ENCODE assay signal across 16 cellular contexts in the genomic region with DNA sequence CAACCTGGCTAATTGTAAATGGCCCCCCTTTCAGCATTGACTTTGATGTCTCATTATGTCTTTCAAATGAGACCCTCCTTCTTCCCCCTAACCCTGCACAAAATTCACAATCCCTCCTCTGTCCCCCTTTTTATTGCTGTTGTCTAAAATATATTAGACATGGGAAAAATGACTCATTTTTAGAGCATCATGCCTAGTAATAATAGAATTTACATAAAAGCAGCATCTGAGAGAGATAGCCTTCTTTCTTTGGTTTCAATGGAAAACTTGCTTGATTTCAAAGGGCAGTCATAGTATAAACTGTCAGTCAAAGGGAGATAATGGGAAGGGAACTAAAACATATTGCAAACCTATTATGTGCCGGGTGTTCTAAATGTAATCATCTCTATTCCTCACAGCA. TPM values are rescaled to one million over a fixed set of nuclear protein-coding genes. Genes with fewer than 3 reads are reported as not detected.
"Had no signal": no experiment of that assay in that cellular context is flagged by ENCODE, and none has a peak within 500 bp of the region (broad histone marks: within the 10 kb centered on the region; RNA-seq: fewer than 3 reads in every experiment).

No MANE protein-coding gene starts in this region.

- H3K27ac Mint-ChIP-seq: activated CD8-positive, alpha-beta T cell treated with anti-CD3 and anti-CD28 coated beads, Interleukin-2, amount 10 ng/mL, durations not matched to agents 7 days and 5 days; activated naive CD4-positive, alpha-beta T cell treated with anti-CD3 and anti-CD28 coated beads for 36 hours; endodermal cell; natural killer cell treated with Interleukin-12 subunit alpha and Interleukin-12 subunit beta and Interleukin-15 and Interleukin-18, amount 100 ng/mL, for 72 hours; T-helper 17 cell; WTC11 had no signal

- H3K36me3 ChIP-seq: adrenal gland, sigmoid colon, uterus had no signal

- H3K27me3 ChIP-seq: adrenal gland, body of pancreas, sigmoid colon, uterus had no signal

- ATAC-seq: activated CD8-positive, alpha-beta T cell treated with anti-CD3 and anti-CD28 coated beads, Interleukin-2, amount 10 ng/mL, durations not matched to agents 7 days and 5 days; body of pancreas; left colon; T-helper 17 cell; WTC11 had no signal

- H3K4me3 Mint-ChIP-seq: activated CD8-positive, alpha-beta T cell treated with anti-CD3 and anti-CD28 coated beads, Interleukin-2, amount 10 ng/mL, durations not matched to agents 7 days and 5 days; activated naive CD4-positive, alpha-beta T cell treated with anti-CD3 and anti-CD28 coated beads for 36 hours; endodermal cell; natural killer cell treated with Interleukin-12 subunit alpha and Interleukin-12 subunit beta and Interleukin-15 and Interleukin-18, amount 100 ng/mL, for 72 hours; T-helper 17 cell; WTC11 had no signal

- H3K36me3 Mint-ChIP-seq: natural killer cell treated with Interleukin-12 subunit alpha and Interleukin-12 subunit beta and Interleukin-15 and Interleukin-18, amount 100 ng/mL, for 72 hours had no signal

- H3K9me3 Mint-ChIP-seq: activated naive CD4-positive, alpha-beta T cell treated with anti-CD3 and anti-CD28 coated beads for 36 hours; natural killer cell treated with Interleukin-12 subunit alpha and Interleukin-12 subunit beta and Interleukin-15 and Interleukin-18, amount 100 ng/mL, for 72 hours had no signal

- H3K27ac ChIP-seq: adrenal gland, body of pancreas had no signal

- H3K9me3 ChIP-seq: adrenal gland, body of pancreas, sigmoid colon, uterus had no signal

- H3K4me3 ChIP-seq: adrenal gland, body of pancreas, sigmoid colon, uterus had no signal

- H3K27me3 Mint-ChIP-seq: T-helper 17 cell had no signal

- DNase-seq: activated CD4-positive, alpha-beta T cell treated with anti-CD3 and anti-CD28 coated beads for 48 hours; activated CD8-positive, alpha-beta memory T cell treated with anti-CD3 and anti-CD28 coated beads, Interleukin-2, amount 50 U/mL, for 48 hours; activated CD8-positive, alpha-beta T cell treated with anti-CD3 and anti-CD28 coated beads, Interleukin-2, amount 10 ng/mL, durations not matched to agents 7 days and 5 days; activated naive CD4-positive, alpha-beta T cell treated with anti-CD3 and anti-CD28 coated beads for 36 hours; body of pancreas; cerebellar nuclear complex; dermis blood vessel endothelial cell; endodermal cell; left colon; occipital lobe; sigmoid colon; T-helper 17 cell; uterus had no signal

RNA-seq across cellular contexts. Expression of a gene that starts 34.6 kb away (rescaled TPM):
- total RNA-seq: activated CD8-positive, alpha-beta T cell treated with anti-CD3 and anti-CD28 coated beads, Interleukin-2, amount 10 ng/mL, durations not matched to agents 7 days and 5 days; activated naive CD4-positive, alpha-beta T cell treated with anti-CD3 and anti-CD28 coated beads for 36 hours; T-helper 17 cell had no signal
